In the genomic region with DNA sequence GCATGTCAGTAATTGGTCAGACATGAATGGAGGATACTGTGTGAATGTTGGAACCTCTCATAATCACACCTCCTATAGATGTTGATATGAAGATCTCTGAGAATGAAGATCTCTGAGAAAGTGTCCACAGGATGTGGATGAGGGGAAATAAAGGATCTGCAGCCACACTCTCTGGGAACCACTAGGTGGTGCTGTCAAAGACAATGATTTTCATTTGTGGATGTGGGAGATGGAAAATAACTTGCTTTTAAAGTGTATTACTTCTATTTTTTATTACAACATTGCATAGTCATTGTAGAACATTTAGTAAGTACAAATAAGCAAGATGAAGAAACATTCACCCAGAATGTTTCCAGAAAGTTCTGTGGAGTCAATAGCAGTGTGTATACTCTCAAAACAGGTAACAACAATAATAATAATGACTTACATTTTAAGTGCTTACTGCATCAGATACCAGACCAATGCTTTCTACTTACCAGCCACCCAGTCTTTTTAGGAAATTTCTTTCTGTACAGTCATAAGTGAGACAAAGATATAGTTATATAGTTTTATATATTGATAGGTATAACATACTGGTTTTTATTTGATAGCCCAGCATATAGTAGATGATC, we compare ENCODE assay signal across 9 cellular contexts.
DNase-seq lines count a peak whose midpoint lies in the region; ATAC-seq, FAIRE-seq and TF ChIP-seq lines count a peak whose summit lies in the region.
"Had no signal": no experiment of that assay in that cellular context is flagged by ENCODE, and none has a peak within 500 bp of the region (broad histone marks: within the 10 kb centered on the region; RNA-seq: fewer than 3 reads in every experiment).

No MANE protein-coding gene starts in this region.

- peak; percentile 3 for DNase-seq in AG09309 (ENCODE audit: low read depth)
- peak; percentile 9 for DNase-seq in GM19239 (ENCODE audit: insufficient read length, low spot score)
- DNase-seq in RWPE2 (ENCODE audit: low spot score) = no peak
- DNase-seq in hepatocyte (ENCODE audit: low spot score) = peak; percentile 27
- DNase-seq in NCI-H2196 (lab: John Stamatoyannopoulos, UW; ENCODE audit: unreplicated experiment) = no peak
- no peak for DNase-seq in activated CD4-positive, alpha-beta T cell treated with anti-CD3 and anti-CD28 coated beads for 48 hours
- DNase-seq in lower leg skin (ENCODE audit: low spot score in 2 of 2) = no peak
- DNase-seq in NCI-H2227 (lab: John Stamatoyannopoulos, UW; ENCODE audit: unreplicated experiment) = no peak
- DNase-seq: activated B cell treated with CpG ODN at 0.5 μM for 24 hours had no signal

- H3K79me2 ChIP-seq in hepatocyte = no peaks in the 10 kb centered on the region

- H3K4me1 ChIP-seq in RWPE2 (ENCODE audit: insufficient read depth, poor library complexity, severe bottlenecking) (no peaks in the 10 kb centered on the region), hepatocyte (ENCODE audit: insufficient read depth) (no peaks in the 10 kb centered on the region)

- peak; percentile 82 for TF ChIP-seq CTCF in AG09309 (IDR thresholded peaks at IDR 0.05; ENCODE audit: control insufficient read depth, insufficient read depth, low read depth, low read length, missing control alignments)
- TF ChIP-seq CTCF in RWPE2 (IDR thresholded peaks at IDR 0.05; ENCODE audit: poor library complexity, severe bottlenecking) = peak; percentile 81
- peak; percentile 52 for TF ChIP-seq CTCF in hepatocyte (IDR thresholded peaks at IDR 0.05; ENCODE audit: poor library complexity)
- no peak for TF ChIP-seq CTCF in lower leg skin (IDR thresholded peaks at IDR 0.05)

- H3K4me3 ChIP-seq in AG09309 (ENCODE audit: control insufficient read depth, low read depth, low read length) (no peak overlapping the region), RWPE2 (ENCODE audit: severe bottlenecking) (no peak overlapping the region), hepatocyte (no peak overlapping the region), lower leg skin (ENCODE audit: low read depth, poor library complexity, severe bottlenecking) (no peak overlapping the region)

- intact Hi-C loops in lower leg skin (cut with DNase I; ENCODE audit: low total_unique reads) = no loop called here

- no peak overlapping the region for H3K4me2 ChIP-seq in hepatocyte

- H3K27ac ChIP-seq in RWPE2 (ENCODE audit: poor library complexity, severe bottlenecking) (no peak overlapping the region), hepatocyte (no peak overlapping the region)

- FAIRE-seq in GM19239 (lab: Jason Lieb, UNC) = no peak

- H3K9me3 ChIP-seq in RWPE2 (ENCODE audit: severe bottlenecking) (no peaks in the 10 kb centered on the region), hepatocyte (ENCODE audit: low read depth) (no peaks in the 10 kb centered on the region)

- no peaks in the 10 kb centered on the region for H3K9me2 ChIP-seq in hepatocyte (replicated peaks; ENCODE audit: insufficient read depth)

- no peaks in the 10 kb centered on the region for H3K36me3 ChIP-seq in RWPE2 (ENCODE audit: low read depth)
- no peaks in the 10 kb centered on the region for H3K36me3 ChIP-seq in hepatocyte (replicated peaks; ENCODE audit: insufficient read depth, low read depth)

- ATAC-seq in RWPE2 (ENCODE audit: low read depth) = peak; percentile 50; the same call in 1 of the 3 replicates

- TF ChIP-seq POLR2A in lower leg skin (IDR thresholded peaks at IDR 0.05) = no peak

- H3K27me3 ChIP-seq in RWPE2 (ENCODE audit: insufficient read depth, poor library complexity, severe bottlenecking) (no peaks in the 10 kb centered on the region), hepatocyte (no peaks in the 10 kb centered on the region)

- H4K20me1 ChIP-seq in hepatocyte (ENCODE audit: insufficient read depth, poor library complexity, severe bottlenecking) = no peaks in the 10 kb centered on the region

- no peak overlapping the region for H2AFZ ChIP-seq in hepatocyte

Comparison
In these comparisons a context has a peak if more than half of its experiments do, and no peak if none do; other contexts are left out.
1. DNase-seq: peak in AG09309 (single experiment), GM19239 (single experiment) and hepatocyte (single experiment); none in RWPE2 (single experiment), NCI-H2196 (single experiment), activated CD4-positive, alpha-beta T cell treated with anti-CD3 and anti-CD28 coated beads for 48 hours (single experiment), lower leg skin (0 of 2) and NCI-H2227 (single experiment).
2. CTCF ChIP-seq: peak in AG09309 (single experiment), RWPE2 (single experiment) and hepatocyte (single experiment); none in lower leg skin (0 of 3).